8 cellular contexts compared by ENCODE assay signal in genomic region chr22:50399751-50400331, GRCh38. TPM values are rescaled to one million over a fixed set of nuclear protein-coding genes. Genes with fewer than 3 reads are reported as not detected.
DNase-seq lines count a peak whose midpoint lies in the region; ATAC-seq and TF ChIP-seq lines count a peak whose summit lies in the region.

No MANE protein-coding gene starts in this region.

- no peak overlapping the region for H3K27ac ChIP-seq in OCI-LY7 (ENCODE audit: low read depth, low read length, poor library complexity, severe bottlenecking)
- no peak overlapping the region for H3K27ac ChIP-seq in iPS DF 6.9 (ENCODE audit: low read length)
- H3K27ac ChIP-seq in effector memory CD4-positive, alpha-beta T cell (ENCODE audit: insufficient read depth, low read length, poor library complexity, severe bottlenecking) = no peak overlapping the region

- H3K36me3 ChIP-seq in OCI-LY7 (ENCODE audit: insufficient read depth, low read length) (peaks cover 72% of the 10 kb centered on the region), iPS DF 6.9 (ENCODE audit: control insufficient read depth, insufficient read depth, low read length) (no peaks in the 10 kb centered on the region)
- peaks cover 17% of the 10 kb centered on the region for H3K36me3 ChIP-seq in effector memory CD4-positive, alpha-beta T cell (ENCODE audit: control insufficient read depth, insufficient read depth, low read length)

- POLR2A ChIA-PET in OCI-LY7 (lab: Charles Lee) = interaction anchor here (0.6 kb wide), 1 partner anchor 71 kb away, joined by 3 read pairs; no protein-coding TSS in a partner anchor

- in situ Hi-C loops in astrocyte of the spinal cord (cut with HindIII; ENCODE audit: low sequenced_read_pairs) = no loop called here

- H3K9me2 ChIP-seq in OCI-LY7 (ENCODE audit: insufficient read depth, low read length) = no peaks in the 10 kb centered on the region

- H3K27me3 ChIP-seq in iPS DF 6.9 (ENCODE audit: control insufficient read depth, insufficient read depth, low read length) = no peaks in the 10 kb centered on the region
- no peaks in the 10 kb centered on the region for H3K27me3 ChIP-seq in effector memory CD4-positive, alpha-beta T cell (replicated peaks; ENCODE audit: control insufficient read depth, insufficient read depth, low read length, poor library complexity, severe bottlenecking)

- no peak overlapping the region for H3K4me2 ChIP-seq in OCI-LY7 (ENCODE audit: low read length)

- CTCF ChIA-PET in OCI-LY7 (lab: Charles Lee; ENCODE audit: unreplicated experiment) = no interaction called here

- no TSS peak for BruUV-seq in OCI-LY7 (replicated peaks; lab: Mats Ljungman, UMichigan)

- ATAC-seq in Right ventricle myocardium inferior (peak; percentile 62), GM18502 (IDR thresholded peaks at IDR 0.05; ENCODE audit: poor library complexity, unreplicated experiment) (no peak)

- H4K20me1 ChIP-seq in OCI-LY7 (ENCODE audit: insufficient read depth, low read length) = no peaks in the 10 kb centered on the region

- H3K4me1 ChIP-seq in OCI-LY7 (ENCODE audit: insufficient read depth, low read length, poor library complexity, severe bottlenecking) (no peaks in the 10 kb centered on the region), iPS DF 6.9 (ENCODE audit: control insufficient read depth, insufficient read depth, low read length) (0 out of 2 replicates have a peak, but pooled peaks cover 2% of the 10 kb centered on the region)
- H3K4me1 ChIP-seq in effector memory CD4-positive, alpha-beta T cell (ENCODE audit: control insufficient read depth, insufficient read depth, low read length, poor library complexity, severe bottlenecking) = no peaks in the 10 kb centered on the region

- TF ChIP-seq CTCF in OCI-LY7 (conservative IDR thresholded peaks at IDR 0.05; ENCODE audit: low read length) (peak; percentile 72), astrocyte of the spinal cord (IDR thresholded peaks at IDR 0.05; ENCODE audit: low read depth, low read length) (peak; percentile 40)

- no peak overlapping the region for H3K4me3 ChIP-seq in OCI-LY7 (ENCODE audit: low read depth, low read length, poor library complexity, severe bottlenecking)
- H3K4me3 ChIP-seq in astrocyte of the spinal cord (ENCODE audit: low read depth, low read length) = no peak overlapping the region
- H3K4me3 ChIP-seq in iPS DF 6.9 (ENCODE audit: low read length) = no peak overlapping the region
- H3K4me3 ChIP-seq in effector memory CD4-positive, alpha-beta T cell (ENCODE audit: insufficient read depth, low read depth, low read length, poor library complexity, severe bottlenecking) = no peak overlapping the region

- H3K9me3 ChIP-seq in OCI-LY7 (ENCODE audit: low read length) (no peaks in the 10 kb centered on the region), iPS DF 6.9 (ENCODE audit: control insufficient read depth, insufficient read depth, low read length) (no peaks in the 10 kb centered on the region)
- no peaks in the 10 kb centered on the region for H3K9me3 ChIP-seq in effector memory CD4-positive, alpha-beta T cell (ENCODE audit: control insufficient read depth, low read length)

- no peaks in the 10 kb centered on the region for H3K79me2 ChIP-seq in OCI-LY7 (ENCODE audit: insufficient read depth, low read depth, low read length)

- no CpG with 5 or more reads among the region's 8 CpGs for WGBS in iPS DF 6.9 (ENCODE audit: insufficient coverage, insufficient read length)

- intact Hi-C loops in Right ventricle myocardium inferior (cut with DNase I) (no loop called here), cardiac septum (cut with DNase I) (no loop called here), OCI-LY7 (cut with micrococcal nuclease; ENCODE audit: unreplicated experiment) (loop anchor here (1.0 kb wide), 1 partner anchor 98 kb away; no protein-coding TSS in a partner anchor)

- no peak for DNase-seq in Right ventricle myocardium inferior (ENCODE audit: missing footprints)
- no peak for DNase-seq in cardiac septum (ENCODE audit: low spot score)
- DNase-seq in OCI-LY7 (ENCODE audit: low spot score) = peak; percentile 44
- no peak for DNase-seq in astrocyte of the spinal cord (ENCODE audit: low read depth, low spot score)
- DNase-seq in iPS DF 6.9 (ENCODE audit: low read depth, low spot score) = peak; percentile 37
- DNase-seq in stimulated activated CD8-positive, alpha-beta memory T cell treated with anti-CD3 and anti-CD28 coated beads, Interleukin-4, amount 100 ng/mL, for 48 hours = peak; percentile 42
- no peak for DNase-seq in effector memory CD4-positive, alpha-beta T cell

- no peak overlapping the region for H2AFZ ChIP-seq in OCI-LY7 (ENCODE audit: low read length)

RNA-seq across cellular contexts. Expression of gene PPP6R2, which starts 56.7 kb away (rescaled TPM):
- total RNA-seq in Right ventricle myocardium inferior = 42.4 TPM
- 37.1 TPM for total RNA-seq in cardiac septum
- total RNA-seq in OCI-LY7 (2014; rRNA removed; shearing (Covaris generic)) = 55.0 and 64.5 TPM in 2 replicates
- 62.3 and 65.8 TPM in 2 replicates for total RNA-seq in OCI-LY7 (2022)

Comparison
In these comparisons a context has a peak if more than half of its experiments do, and no peak if none do; other contexts are left out.
1. DNase-seq: peak in OCI-LY7 (single experiment), iPS DF 6.9 (single experiment) and stimulated activated CD8-positive, alpha-beta memory T cell treated with anti-CD3 and anti-CD28 coated beads, Interleukin-4, amount 100 ng/mL, for 48 hours (single experiment); none in Right ventricle myocardium inferior (single experiment), cardiac septum (single experiment), astrocyte of the spinal cord (single experiment) and effector memory CD4-positive, alpha-beta T cell (0 of 3).